ENCODE assay signal across 1 cellular context in the genomic region with DNA sequence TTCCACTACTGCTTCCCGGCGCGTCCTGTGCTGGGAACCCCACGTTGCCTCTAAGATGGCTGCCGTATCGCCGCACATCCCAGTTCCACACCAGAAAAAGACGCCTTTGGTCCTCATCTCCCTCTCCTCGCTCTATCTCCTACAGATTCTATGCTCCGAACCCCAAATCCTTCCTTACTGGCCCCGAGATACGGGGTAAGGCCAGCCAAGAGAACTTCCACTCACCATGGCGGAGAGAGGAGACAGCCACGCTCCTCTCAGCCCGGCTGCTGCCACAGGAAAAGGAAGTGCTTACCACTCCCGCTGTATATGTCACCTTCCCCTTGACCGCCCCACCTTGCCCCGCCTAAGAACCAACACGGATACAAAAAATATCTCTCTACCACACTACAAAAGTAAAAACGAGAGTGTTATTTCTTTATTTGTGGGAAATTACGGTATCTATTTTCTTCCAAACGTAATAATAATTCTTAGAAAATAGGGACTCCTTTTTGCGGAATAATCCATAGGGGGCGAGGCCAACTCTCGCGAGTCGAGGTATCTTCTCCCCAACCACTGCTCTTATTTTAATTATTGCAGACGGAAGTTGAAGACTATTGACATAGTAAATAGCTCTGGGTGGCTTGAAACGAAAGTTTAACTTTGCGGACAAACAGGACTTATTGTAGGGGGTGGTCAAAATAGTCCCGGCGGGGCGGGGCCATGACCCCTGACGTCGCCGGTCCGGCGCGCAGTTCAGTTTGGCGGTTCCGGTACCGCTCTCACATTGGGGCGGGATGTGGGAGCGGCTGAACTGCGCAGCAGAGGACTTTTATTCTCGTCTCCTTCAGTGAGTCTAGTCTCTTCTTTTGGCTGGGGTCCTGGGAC.
TF ChIP-seq lines count a peak whose summit lies in the region.

RPL4 (minus strand) TSS at position 293 of the 867 bp plus-strand sequence; CDS start at position 228, 65 bp downstream.
ZWILCH (plus strand) TSS at position 764 of the 867 bp plus-strand sequence; CDS start at position 777, 13 bp downstream.

TF ChIP-seq in HepG2, 621 proteins besides CTCF, POLR2A, EP300 and RAD21 (continued from another document and continues in another):
- TF ChIP-seq, protein P1, sequence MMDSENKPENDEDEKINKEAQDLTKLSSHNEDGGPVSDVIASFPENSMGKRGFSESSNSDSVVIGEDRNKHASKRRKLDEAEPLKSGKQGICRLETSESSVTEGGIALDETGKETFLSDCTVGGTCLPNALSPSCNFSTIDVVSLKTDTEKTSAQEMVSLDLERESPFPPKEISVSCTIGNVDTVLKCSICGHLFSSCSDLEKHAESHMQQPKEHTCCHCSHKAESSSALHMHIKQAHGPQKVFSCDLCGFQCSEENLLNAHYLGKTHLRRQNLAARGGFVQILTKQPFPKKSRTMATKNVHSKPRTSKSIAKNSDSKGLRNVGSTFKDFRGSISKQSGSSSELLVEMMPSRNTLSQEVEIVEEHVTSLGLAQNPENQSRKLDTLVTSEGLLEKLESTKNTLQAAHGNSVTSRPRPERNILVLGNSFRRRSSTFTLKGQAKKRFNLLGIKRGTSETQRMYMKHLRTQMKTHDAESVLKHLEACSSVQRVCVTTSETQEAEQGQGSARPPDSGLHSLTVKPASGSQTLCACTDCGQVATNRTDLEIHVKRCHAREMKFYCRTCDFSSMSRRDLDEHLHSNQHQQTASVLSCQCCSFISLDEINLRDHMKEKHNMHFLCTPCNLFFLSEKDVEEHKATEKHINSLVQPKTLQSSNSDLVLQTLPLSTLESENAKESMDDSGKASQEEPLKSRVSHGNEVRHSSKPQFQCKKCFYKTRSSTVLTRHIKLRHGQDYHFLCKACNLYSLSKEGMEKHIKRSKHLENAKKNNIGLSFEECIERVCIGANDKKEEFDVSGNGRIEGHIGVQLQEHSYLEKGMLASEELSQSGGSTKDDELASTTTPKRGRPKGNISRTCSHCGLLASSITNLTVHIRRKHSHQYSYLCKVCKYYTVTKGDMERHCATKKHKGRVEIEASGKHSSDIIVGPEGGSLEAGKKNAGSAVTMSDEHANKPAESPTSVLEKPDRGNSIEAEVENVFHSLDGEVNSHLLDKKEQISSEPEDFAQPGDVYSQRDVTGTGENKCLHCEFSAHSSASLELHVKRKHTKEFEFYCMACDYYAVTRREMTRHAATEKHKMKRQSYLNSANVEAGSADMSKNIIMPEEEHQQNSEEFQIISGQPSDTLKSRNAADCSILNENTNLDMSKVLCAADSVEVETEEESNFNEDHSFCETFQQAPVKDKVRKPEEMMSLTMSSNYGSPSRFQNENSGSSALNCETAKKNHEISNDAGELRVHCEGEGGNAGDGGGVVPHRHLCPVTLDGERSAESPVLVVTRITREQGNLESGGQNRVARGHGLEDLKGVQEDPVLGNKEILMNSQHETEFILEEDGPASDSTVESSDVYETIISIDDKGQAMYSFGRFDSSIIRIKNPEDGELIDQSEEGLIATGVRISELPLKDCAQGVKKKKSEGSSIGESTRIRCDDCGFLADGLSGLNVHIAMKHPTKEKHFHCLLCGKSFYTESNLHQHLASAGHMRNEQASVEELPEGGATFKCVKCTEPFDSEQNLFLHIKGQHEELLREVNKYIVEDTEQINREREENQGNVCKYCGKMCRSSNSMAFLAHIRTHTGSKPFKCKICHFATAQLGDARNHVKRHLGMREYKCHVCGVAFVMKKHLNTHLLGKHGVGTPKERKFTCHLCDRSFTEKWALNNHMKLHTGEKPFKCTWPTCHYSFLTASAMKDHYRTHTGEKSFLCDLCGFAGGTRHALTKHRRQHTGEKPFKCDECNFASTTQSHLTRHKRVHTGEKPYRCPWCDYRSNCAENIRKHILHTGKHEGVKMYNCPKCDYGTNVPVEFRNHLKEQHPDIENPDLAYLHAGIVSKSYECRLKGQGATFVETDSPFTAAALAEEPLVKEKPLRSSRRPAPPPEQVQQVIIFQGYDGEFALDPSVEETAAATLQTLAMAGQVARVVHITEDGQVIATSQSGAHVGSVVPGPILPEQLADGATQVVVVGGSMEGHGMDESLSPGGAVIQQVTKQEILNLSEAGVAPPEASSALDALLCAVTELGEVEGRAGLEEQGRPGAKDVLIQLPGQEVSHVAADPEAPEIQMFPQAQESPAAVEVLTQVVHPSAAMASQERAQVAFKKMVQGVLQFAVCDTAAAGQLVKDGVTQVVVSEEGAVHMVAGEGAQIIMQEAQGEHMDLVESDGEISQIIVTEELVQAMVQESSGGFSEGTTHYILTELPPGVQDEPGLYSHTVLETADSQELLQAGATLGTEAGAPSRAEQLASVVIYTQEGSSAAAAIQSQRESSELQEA (CRISPR knock-in tag; IDR thresholded peaks at IDR 0.05; ENCODE audit: not compliant biosample characterization), result peak; percentile 35
- TF ChIP-seq CBX1 (IDR thresholded peaks at IDR 0.05; ENCODE audit: low read depth) (peak; percentile 65), KAT8 (CRISPR knock-in tag; IDR thresholded peaks at IDR 0.05) (peak; percentile 87), PITX1 (CRISPR knock-in tag; IDR thresholded peaks at IDR 0.05) (peak; percentile 27; the same call in 1 of the 2 replicates), ZNF382 (CRISPR knock-in tag; IDR thresholded peaks at IDR 0.05; ENCODE audit: borderline replicate concordance) (no peak), ZNF83 (CRISPR knock-in tag; IDR thresholded peaks at IDR 0.05; ENCODE audit: borderline replicate concordance) (0 out of 2 replicates have a peak, but pooled peaks have one; percentile 57), PHF8 (CRISPR knock-in tag; IDR thresholded peaks at IDR 0.05) (peak; percentile 84), MED8 (CRISPR knock-in tag; IDR thresholded peaks at IDR 0.05; ENCODE audit: insufficient replicate concordance) (no peak), GATAD2A (CRISPR knock-in tag; IDR thresholded peaks at IDR 0.05) (peak; percentile 30; the same call in 1 of the 2 replicates), FOXK1 (CRISPR knock-in tag; IDR thresholded peaks at IDR 0.05; ENCODE audit: borderline replicate concordance, low read depth) (peak; percentile 14; the same call in 1 of the 2 replicates), NBN (conservative IDR thresholded peaks at IDR 0.05) (no peak), ZNF563 (CRISPR knock-in tag; IDR thresholded peaks at IDR 0.05) (peak; percentile 56; the same call in 1 of the 2 replicates), ZNF441 (CRISPR knock-in tag; IDR thresholded peaks at IDR 0.05; ENCODE audit: borderline replicate concordance) (0 out of 2 replicates have a peak, but pooled peaks have one; percentile 25), MZF1 (CRISPR knock-in tag; IDR thresholded peaks at IDR 0.05; ENCODE audit: borderline replicate concordance) (no peak), IKZF4 (CRISPR knock-in tag; IDR thresholded peaks at IDR 0.05; ENCODE audit: borderline replicate concordance, low read depth, not compliant biosample characterization) (no peak), ELF4 (CRISPR knock-in tag; IDR thresholded peaks at IDR 0.05; ENCODE audit: borderline replicate concordance) (peak; percentile 83), ZNF747 (CRISPR knock-in tag; IDR thresholded peaks at IDR 0.05; ENCODE audit: borderline replicate concordance) (0 out of 2 replicates have a peak, but pooled peaks have one; percentile 25), GTF3A (CRISPR knock-in tag; conservative IDR thresholded peaks at IDR 0.05) (no peak), CCDC6 (CRISPR knock-in tag; IDR thresholded peaks at IDR 0.05) (peak; percentile 35; the same call in 1 of the 2 replicates), ZNF841 (CRISPR knock-in tag; IDR thresholded peaks at IDR 0.05; ENCODE audit: borderline replicate concordance) (no peak), ZNF256 (CRISPR knock-in tag; conservative IDR thresholded peaks at IDR 0.05) (no peak), ZNF547 (CRISPR knock-in tag; IDR thresholded peaks at IDR 0.05) (peak; percentile 81; the same call in 1 of the 2 replicates), ZNF772 (CRISPR knock-in tag; IDR thresholded peaks at IDR 0.05) (no peak), DNMT1 (CRISPR knock-in tag; IDR thresholded peaks at IDR 0.05) (no peak), SP4 (CRISPR knock-in tag; IDR thresholded peaks at IDR 0.05) (peak; percentile 48; the same call in 1 of the 2 replicates), ZNF260 (CRISPR knock-in tag; IDR thresholded peaks at IDR 0.05; ENCODE audit: borderline replicate concordance, low read depth) (no peak), ZNF367 (CRISPR knock-in tag; IDR thresholded peaks at IDR 0.05; ENCODE audit: borderline replicate concordance) (no peak), CHCHD3 (CRISPR knock-in tag; IDR thresholded peaks at IDR 0.05) (no peak), RFX5 (IDR thresholded peaks at IDR 0.05; ENCODE audit: low read depth, low read length) (no peak), ZNF12 (CRISPR knock-in tag; IDR thresholded peaks at IDR 0.05) (peak; percentile 62; the same call in 1 of the 2 replicates), POGZ (CRISPR knock-in tag; IDR thresholded peaks at IDR 0.05) (peak; percentile 51; the same call in 1 of the 2 replicates), NR2F6 (IDR thresholded peaks at IDR 0.05) (peak; percentile 33; the same call in 1 of the 2 replicates), NR2F6 (CRISPR knock-in tag; IDR thresholded peaks at IDR 0.05) (peak; percentile 43; the same call in 1 of the 2 replicates), KAT7 (CRISPR knock-in tag; IDR thresholded peaks at IDR 0.05; ENCODE audit: borderline replicate concordance) (no peak), SAP130 (CRISPR knock-in tag; IDR thresholded peaks at IDR 0.05; ENCODE audit: low read depth) (peak; percentile 94), ZNF713 (CRISPR knock-in tag; IDR thresholded peaks at IDR 0.05) (no peak), ZNF776 (CRISPR knock-in tag; IDR thresholded peaks at IDR 0.05) (no peak), ZNF34 (CRISPR knock-in tag; IDR thresholded peaks at IDR 0.05; ENCODE audit: borderline replicate concordance) (no peak), ZFYVE20 (CRISPR knock-in tag; IDR thresholded peaks at IDR 0.05; ENCODE audit: borderline replicate concordance, low read depth) (no peak), MEIS2 (CRISPR knock-in tag; IDR thresholded peaks at IDR 0.05) (0 out of 2 replicates have a peak, but pooled peaks have one; percentile 9), TERF1 (CRISPR knock-in tag; IDR thresholded peaks at IDR 0.05) (no peak), UBTF (CRISPR knock-in tag; IDR thresholded peaks at IDR 0.05) (no peak)
- TF ChIP-seq, protein P2, sequence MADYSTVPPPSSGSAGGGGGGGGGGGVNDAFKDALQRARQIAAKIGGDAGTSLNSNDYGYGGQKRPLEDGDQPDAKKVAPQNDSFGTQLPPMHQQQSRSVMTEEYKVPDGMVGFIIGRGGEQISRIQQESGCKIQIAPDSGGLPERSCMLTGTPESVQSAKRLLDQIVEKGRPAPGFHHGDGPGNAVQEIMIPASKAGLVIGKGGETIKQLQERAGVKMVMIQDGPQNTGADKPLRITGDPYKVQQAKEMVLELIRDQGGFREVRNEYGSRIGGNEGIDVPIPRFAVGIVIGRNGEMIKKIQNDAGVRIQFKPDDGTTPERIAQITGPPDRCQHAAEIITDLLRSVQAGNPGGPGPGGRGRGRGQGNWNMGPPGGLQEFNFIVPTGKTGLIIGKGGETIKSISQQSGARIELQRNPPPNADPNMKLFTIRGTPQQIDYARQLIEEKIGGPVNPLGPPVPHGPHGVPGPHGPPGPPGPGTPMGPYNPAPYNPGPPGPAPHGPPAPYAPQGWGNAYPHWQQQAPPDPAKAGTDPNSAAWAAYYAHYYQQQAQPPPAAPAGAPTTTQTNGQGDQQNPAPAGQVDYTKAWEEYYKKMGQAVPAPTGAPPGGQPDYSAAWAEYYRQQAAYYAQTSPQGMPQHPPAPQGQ (CRISPR knock-in tag; IDR thresholded peaks at IDR 0.05; ENCODE audit: borderline replicate concordance), result 0 out of 2 replicates have a peak, but pooled peaks have one; percentile 37
- TF ChIP-seq, protein P3, sequence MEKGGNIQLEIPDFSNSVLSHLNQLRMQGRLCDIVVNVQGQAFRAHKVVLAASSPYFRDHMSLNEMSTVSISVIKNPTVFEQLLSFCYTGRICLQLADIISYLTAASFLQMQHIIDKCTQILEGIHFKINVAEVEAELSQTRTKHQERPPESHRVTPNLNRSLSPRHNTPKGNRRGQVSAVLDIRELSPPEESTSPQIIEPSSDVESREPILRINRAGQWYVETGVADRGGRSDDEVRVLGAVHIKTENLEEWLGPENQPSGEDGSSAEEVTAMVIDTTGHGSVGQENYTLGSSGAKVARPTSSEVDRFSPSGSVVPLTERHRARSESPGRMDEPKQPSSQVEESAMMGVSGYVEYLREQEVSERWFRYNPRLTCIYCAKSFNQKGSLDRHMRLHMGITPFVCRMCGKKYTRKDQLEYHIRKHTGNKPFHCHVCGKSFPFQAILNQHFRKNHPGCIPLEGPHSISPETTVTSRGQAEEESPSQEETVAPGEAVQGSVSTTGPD (CRISPR knock-in tag; IDR thresholded peaks at IDR 0.05), result no peak
- TF ChIP-seq, protein P4, sequence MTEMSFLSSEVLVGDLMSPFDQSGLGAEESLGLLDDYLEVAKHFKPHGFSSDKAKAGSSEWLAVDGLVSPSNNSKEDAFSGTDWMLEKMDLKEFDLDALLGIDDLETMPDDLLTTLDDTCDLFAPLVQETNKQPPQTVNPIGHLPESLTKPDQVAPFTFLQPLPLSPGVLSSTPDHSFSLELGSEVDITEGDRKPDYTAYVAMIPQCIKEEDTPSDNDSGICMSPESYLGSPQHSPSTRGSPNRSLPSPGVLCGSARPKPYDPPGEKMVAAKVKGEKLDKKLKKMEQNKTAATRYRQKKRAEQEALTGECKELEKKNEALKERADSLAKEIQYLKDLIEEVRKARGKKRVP (CRISPR knock-in tag; IDR thresholded peaks at IDR 0.05), result peak in 1 of 2 experiments; percentile 47; a peak in 2 of 4 replicates
